12 cellular contexts compared by ENCODE assay signal in genomic region chr2:99615247-99615771, GRCh38.
DNase-seq lines count a peak whose midpoint lies in the region; ATAC-seq and TF ChIP-seq lines count a peak whose summit lies in the region.
"Had no signal": no experiment of that assay in that cellular context is flagged by ENCODE, and none has a peak within 500 bp of the region (broad histone marks: within the 10 kb centered on the region; RNA-seq: fewer than 3 reads in every experiment).

No MANE protein-coding gene starts in this region.

- H2AK9ac ChIP-seq in IMR-90 (replicated peaks; ENCODE audit: low read depth, low read length, poor library complexity), result no peak overlapping the region

- intact Hi-C loops in IMR-90 (cut with micrococcal nuclease), result no loop called here
- intact Hi-C loops in activated T-helper 1 cell treated with anti-CD3 and anti-CD28 coated beads, Interleukin-12 subunit alpha, Interleukin-12 subunit beta, Interleukin-2, Interleukin-4 antibody, amounts not matched to agents 30 ng/mL and 10 ng/mL and 1 ng/mL, durations not matched to agents 14 hours and 24 hours and 36 hours (cut with micrococcal nuclease), result no loop called here

- H3K4me1 Mint-ChIP-seq in activated T-helper 1 cell treated with anti-CD3 and anti-CD28 coated beads, Interleukin-12 subunit alpha, Interleukin-12 subunit beta, Interleukin-2, Interleukin-4 antibody, amounts not matched to agents 30 ng/mL and 10 ng/mL and 1 ng/mL, durations not matched to agents 14 hours and 24 hours and 36 hours (ENCODE audit: low read depth), result no peaks in the 10 kb centered on the region

- peak; percentile 4 to 18 (median 14) for DNase-seq in NCI-H1417 (lab: John Stamatoyannopoulos, UW)
- DNase-seq in NCI-H1417 treated with DMSO at 0.1 percent for 48 hours (lab: John Stamatoyannopoulos, UW), result no peak
- no peak for DNase-seq in IMR-90
- peak in 34 of 58 donors; percentile 3 to 74 (median 38) for DNase-seq in anterior cingulate cortex (lab: John Stamatoyannopoulos, UW)
- DNase-seq in trophoblast cell, result peak in 1 of 2 donors; percentile 43
- DNase-seq in activated T-helper 1 cell treated with anti-CD3 and anti-CD28 coated beads, Interleukin-12 subunit alpha, Interleukin-12 subunit beta, Interleukin-2, Interleukin-4 antibody, amounts not matched to agents 30 ng/mL and 10 ng/mL and 1 ng/mL, durations not matched to agents 14 hours and 24 hours and 36 hours (ENCODE audit: low spot score), result no peak
- no peak for DNase-seq in amniotic stem cell (lab: John Stamatoyannopoulos, UW)
- DNase-seq in NCI-H774 (lab: John Stamatoyannopoulos, UW), result no peak
- DNase-seq: erythroblast; left ventricle myocardium inferior; stimulated activated naive CD4-positive, alpha-beta T cell had no signal

- H3K23ac ChIP-seq in IMR-90 (ENCODE audit: low read depth, low read length) (no peak overlapping the region), trophoblast cell (ENCODE audit: low read length) (no peak overlapping the region)

- TF ChIP-seq RAD21 in IMR-90 (IDR thresholded peaks at IDR 0.05; ENCODE audit: low read length), result no peak

- H3K27ac ChIP-seq in IMR-90 (ENCODE audit: insufficient read depth, low read length), result no peak overlapping the region
- no peak overlapping the region for H3K27ac ChIP-seq in trophoblast cell (ENCODE audit: low read depth, low read length)
- H3K27ac ChIP-seq: left ventricle myocardium inferior, skin epidermis had no signal

- H3K4me3 ChIP-seq in IMR-90 (ENCODE audit: insufficient read depth, low read depth, low read length) (no peak overlapping the region), trophoblast cell (ENCODE audit: low read depth, low read length) (no peak overlapping the region)
- H3K4me3 ChIP-seq: left ventricle myocardium inferior, skin epidermis had no signal

- no peak overlapping the region for H3K14ac ChIP-seq in IMR-90 (replicated peaks; ENCODE audit: low read depth, low read length)
- no peak overlapping the region for H3K14ac ChIP-seq in trophoblast cell (ENCODE audit: low read length)

- H3K36me3 ChIP-seq in IMR-90 (ENCODE audit: control insufficient read depth, insufficient read depth, low read length) (peaks cover 2% of the 10 kb centered on the region; the same call in 1 of the 2 replicates), trophoblast cell (ENCODE audit: control insufficient read depth in 1 of 2, insufficient read depth in 2 of 2, low read length in 2 of 2) (no peaks in the 10 kb centered on the region)
- H3K36me3 ChIP-seq: left ventricle myocardium inferior had no signal

- no peak overlapping the region for H3K56ac ChIP-seq in IMR-90 (ENCODE audit: extremely low read depth, insufficient read depth, low read length)

- 0 out of 2 replicates have a peak, but pooled peaks have one; percentile 4 for TF ChIP-seq CTCF in IMR-90 (conservative IDR thresholded peaks at IDR 0.05; ENCODE audit: low read depth, low read length)

- H3K4me1 ChIP-seq in IMR-90 (ENCODE audit: control insufficient read depth, insufficient read depth, low read length), result peaks cover 7% of the 10 kb centered on the region
- peaks cover 7 to 10% of the 10 kb centered on the region in 2 experiments for H3K4me1 ChIP-seq in trophoblast cell (ENCODE audit: control insufficient read depth in 1 of 2, insufficient read depth in 2 of 2, low read length in 2 of 2)

- no peaks in the 10 kb centered on the region for H3K9me3 ChIP-seq in IMR-90 (ENCODE audit: control insufficient read depth, insufficient read depth, low read length)
- no peaks in the 10 kb centered on the region for H3K9me3 ChIP-seq in trophoblast cell (ENCODE audit: insufficient read depth, low read depth, low read length)
- H3K9me3 ChIP-seq: left ventricle myocardium inferior had no signal

- H3K4me3 Mint-ChIP-seq in activated T-helper 1 cell treated with anti-CD3 and anti-CD28 coated beads, Interleukin-12 subunit alpha, Interleukin-12 subunit beta, Interleukin-2, Interleukin-4 antibody, amounts not matched to agents 30 ng/mL and 10 ng/mL and 1 ng/mL, durations not matched to agents 14 hours and 24 hours and 36 hours, result no peak overlapping the region

- H2BK120ac ChIP-seq in IMR-90 (ENCODE audit: low read depth, low read length), result no peak overlapping the region
- no peak overlapping the region for H2BK120ac ChIP-seq in trophoblast cell (ENCODE audit: insufficient read depth, low read length, poor library complexity)

- H3K9me1 ChIP-seq in IMR-90 (ENCODE audit: insufficient read depth, low read length), result peaks cover under 1% of the 10 kb centered on the region; the same call in 1 of the 2 replicates

- H4K12ac ChIP-seq in trophoblast cell (ENCODE audit: low read depth, low read length), result no peak overlapping the region

- no peaks in the 10 kb centered on the region for H3K27me3 ChIP-seq in IMR-90 (ENCODE audit: control insufficient read depth, insufficient read depth, low read length)
- no peaks in the 10 kb centered on the region for H3K27me3 ChIP-seq in trophoblast cell (ENCODE audit: insufficient read depth, low read length)

- WGBS in IMR-90 (ENCODE audit: extremely low coverage in 2 of 2, insufficient read length in 1 of 2), 2 experiments, result 100% methylated on average over 1 of the region's 12 CpGs; no CpG with 5 or more reads in 1 of the 2 experiments
- WGBS in trophoblast cell (ENCODE audit: extremely low coverage, insufficient coverage, insufficient read length), result no CpG with 5 or more reads among the region's 12 CpGs

- no peak overlapping the region for H2BK20ac ChIP-seq in IMR-90 (ENCODE audit: low read depth, low read length)

- H3K27ac Mint-ChIP-seq in activated T-helper 1 cell treated with anti-CD3 and anti-CD28 coated beads, Interleukin-12 subunit alpha, Interleukin-12 subunit beta, Interleukin-2, Interleukin-4 antibody, amounts not matched to agents 30 ng/mL and 10 ng/mL and 1 ng/mL, durations not matched to agents 14 hours and 24 hours and 36 hours, result no peak overlapping the region

- H4K8ac ChIP-seq in IMR-90 (ENCODE audit: low read depth in 2 of 2, low read length in 2 of 2), result no peak overlapping the region
- H4K8ac ChIP-seq in trophoblast cell (ENCODE audit: low read depth, low read length), result no peak overlapping the region

- no peaks in the 10 kb centered on the region for H4K20me1 ChIP-seq in IMR-90 (ENCODE audit: insufficient read depth, low read length)

- no peak overlapping the region for H2AFZ ChIP-seq in IMR-90 (replicated peaks; ENCODE audit: low read length, poor library complexity)
- no peak overlapping the region for H2AFZ ChIP-seq in trophoblast cell (ENCODE audit: insufficient read depth, low read length, poor library complexity)

- H4K5ac ChIP-seq in IMR-90 (ENCODE audit: low read depth, low read length), result no peak overlapping the region

- H4K91ac ChIP-seq in IMR-90 (ENCODE audit: insufficient read depth, low read depth, low read length) (no peak overlapping the region), trophoblast cell (ENCODE audit: low read depth, low read length) (peak overlapping the region; percentile 26)

- H3K79me2 ChIP-seq in trophoblast cell (ENCODE audit: control insufficient read depth, insufficient read depth, low read length, poor library complexity), result no peaks in the 10 kb centered on the region

- TF ChIP-seq POLR2A in IMR-90 (IDR thresholded peaks at IDR 0.05; ENCODE audit: low read depth, low read length), result no peak

- no peak overlapping the region for H2BK5ac ChIP-seq in IMR-90 (ENCODE audit: low read depth, low read length, poor library complexity, severe bottlenecking)
- H2BK5ac ChIP-seq in trophoblast cell (ENCODE audit: low read depth, low read length, poor library complexity), result no peak overlapping the region

- H3K4ac ChIP-seq in IMR-90 (ENCODE audit: low read depth, low read length) (no peak overlapping the region), trophoblast cell (ENCODE audit: low read depth, low read length) (no peak overlapping the region)

- CTCF ChIA-PET in IMR-90 (lab: Yijun Ruan, JAX), result no interaction called here

- no peak for ATAC-seq in IMR-90 (ENCODE audit: low read depth)

- H3K79me1 ChIP-seq in IMR-90 (ENCODE audit: low read depth in 1 of 2, low read length in 2 of 2) (no peaks in the 10 kb centered on the region), trophoblast cell (ENCODE audit: low read length) (peaks cover 5% of the 10 kb centered on the region)

- BruUV-seq in IMR-90 (replicated peaks; lab: Mats Ljungman, UMichigan), result no TSS peak

- H3K18ac ChIP-seq in IMR-90 (ENCODE audit: low read depth, low read length) (no peak overlapping the region), trophoblast cell (ENCODE audit: low read length) (no peak overlapping the region)

- dilution Hi-C loops in IMR-90 (cut with HindIII; ENCODE audit: low sequenced_read_pairs, unreplicated experiment), result no loop called here

- no peak overlapping the region for H2BK15ac ChIP-seq in IMR-90 (ENCODE audit: low read depth, low read length)

- H3K4me2 ChIP-seq in IMR-90 (ENCODE audit: low read depth, low read length) (no peak overlapping the region), trophoblast cell (ENCODE audit: low read length) (no peak overlapping the region)

- H2BK12ac ChIP-seq in trophoblast cell (ENCODE audit: low read length), result peak overlapping the region; percentile 51

- no peaks in the 10 kb centered on the region for H3K9me3 Mint-ChIP-seq in activated T-helper 1 cell treated with anti-CD3 and anti-CD28 coated beads, Interleukin-12 subunit alpha, Interleukin-12 subunit beta, Interleukin-2, Interleukin-4 antibody, amounts not matched to agents 30 ng/mL and 10 ng/mL and 1 ng/mL, durations not matched to agents 14 hours and 24 hours and 36 hours

- no peak overlapping the region for H3K9ac ChIP-seq in IMR-90 (ENCODE audit: low read depth, low read length)
- no peak overlapping the region for H3K9ac ChIP-seq in trophoblast cell (ENCODE audit: low read length)

- H3K36me3 Mint-ChIP-seq in activated T-helper 1 cell treated with anti-CD3 and anti-CD28 coated beads, Interleukin-12 subunit alpha, Interleukin-12 subunit beta, Interleukin-2, Interleukin-4 antibody, amounts not matched to agents 30 ng/mL and 10 ng/mL and 1 ng/mL, durations not matched to agents 14 hours and 24 hours and 36 hours (ENCODE audit: low read depth), result no peaks in the 10 kb centered on the region

- POLR2A ChIA-PET in IMR-90 (lab: Charles Lee; ENCODE audit: unreplicated experiment), result no interaction called here

- H2AK5ac ChIP-seq in IMR-90 (ENCODE audit: low read depth, low read length), result no peak overlapping the region
- H2AK5ac ChIP-seq in trophoblast cell (ENCODE audit: low read length), result no peak overlapping the region

- in situ Hi-C loops in IMR-90 (cut with MboI; ENCODE audit: low sequenced_read_pairs), result no loop called here

- peaks cover 2% of the 10 kb centered on the region for H3K27me3 Mint-ChIP-seq in activated T-helper 1 cell treated with anti-CD3 and anti-CD28 coated beads, Interleukin-12 subunit alpha, Interleukin-12 subunit beta, Interleukin-2, Interleukin-4 antibody, amounts not matched to agents 30 ng/mL and 10 ng/mL and 1 ng/mL, durations not matched to agents 14 hours and 24 hours and 36 hours (ENCODE audit: insufficient read depth)

TF ChIP-seq in IMR-90, 13 proteins besides CTCF, POLR2A, EP300 and RAD21 (continues in another document):
- TF ChIP-seq MXI1 (IDR thresholded peaks at IDR 0.05; ENCODE audit: borderline replicate concordance, low read depth, low read length) (no peak), NFE2L2 (IDR thresholded peaks at IDR 0.05; ENCODE audit: low read depth, low read length) (no peak), RCOR1 (IDR thresholded peaks at IDR 0.05; ENCODE audit: insufficient replicate concordance, low read length) (no peak), MAFK (IDR thresholded peaks at IDR 0.05; ENCODE audit: low read depth, low read length) (no peak)

Comparison
In these comparisons a context has a peak if more than half of its experiments do, and no peak if none do; other contexts are left out.
1. DNase-seq: peak in NCI-H1417 (3 of 3) and anterior cingulate cortex (34 of 58); none in NCI-H1417 treated with DMSO at 0.1 percent for 48 hours (single experiment), IMR-90 (single experiment), activated T-helper 1 cell treated with anti-CD3 and anti-CD28 coated beads, Interleukin-12 subunit alpha, Interleukin-12 subunit beta, Interleukin-2, Interleukin-4 antibody, amounts not matched to agents 30 ng/mL and 10 ng/mL and 1 ng/mL, durations not matched to agents 14 hours and 24 hours and 36 hours (single experiment), amniotic stem cell (single experiment) and NCI-H774 (single experiment).